In the genomic region with DNA sequence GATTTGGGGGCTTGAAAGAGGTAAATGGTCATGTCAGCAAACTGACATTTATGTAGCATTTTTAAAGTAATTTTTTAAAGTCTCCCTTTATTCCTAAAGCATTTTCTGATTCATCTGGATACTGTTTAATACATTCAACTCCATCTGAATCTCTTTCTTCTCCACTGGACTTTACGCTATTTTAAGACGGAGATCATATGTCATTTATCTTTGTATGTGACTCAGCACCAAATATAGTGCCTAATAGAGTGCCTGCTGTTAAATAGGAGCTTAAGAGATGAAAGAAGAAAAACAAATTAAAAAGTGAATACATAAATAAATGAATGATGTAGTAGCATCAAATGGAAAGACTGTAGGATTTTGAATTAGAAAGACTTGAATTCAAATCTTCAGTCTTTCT, we compare ENCODE assay signal across 33 cellular contexts.
"Had no signal": no experiment of that assay in that cellular context is flagged by ENCODE, and none has a peak within 500 bp of the region (broad histone marks: within the 10 kb centered on the region; RNA-seq: fewer than 3 reads in every experiment).

No MANE protein-coding gene starts in this region.

- H3K27ac ChIP-seq: adrenal gland, body of pancreas, brain microvascular endothelial cell, breast epithelium, VCaP had no signal

- ATAC-seq: activated CD8-positive, alpha-beta T cell treated with anti-CD3 and anti-CD28 coated beads for 36 hours; activated naive CD4-positive, alpha-beta T cell treated with anti-CD3 and anti-CD28 coated beads, Interleukin-2, amount 50 U/mL, for 72 hours; activated T-cell treated with anti-CD3 and anti-CD28 coated beads, Interleukin-2, amount 50 U/mL, for 4 hours; activated T-cell treated with anti-CD3 and anti-CD28 coated beads, Interleukin-2, amount 50 U/mL, for 72 hours; activated T-helper 17 cell treated with anti-CD3 and anti-CD28 coated beads, Interleukin-2, amount 50 U/mL, for 72 hours; body of pancreas had no signal

- H3K4me3 ChIP-seq: adrenal gland, body of pancreas, breast epithelium had no signal

- H3K9me3 ChIP-seq: adrenal gland, body of pancreas, breast epithelium had no signal

- DNase-seq: activated B cell treated with CpG ODN at 0.5 μM for 24 hours; activated CD4-positive, alpha-beta memory T cell treated with anti-CD3 and anti-CD28 coated beads for 36 hours; activated CD4-positive, alpha-beta T cell treated with anti-CD3 and anti-CD28 coated beads for 4 hours; activated CD4-positive, alpha-beta T cell treated with anti-CD3 and anti-CD28 coated beads, Interleukin-2, amount 10 ng/mL, durations not matched to agents 24 days and 14 days; activated CD4-positive, alpha-beta T cell treated with anti-CD3 and anti-CD28 coated beads, Interleukin-2, amount 50 U/mL, for 1 hour; activated CD4-positive, alpha-beta T cell treated with anti-CD3 and anti-CD28 coated beads, Interleukin-2, amount 50 U/mL, for 4 hours; activated CD4-positive, CD25-positive, alpha-beta regulatory T cell treated with anti-CD3 and anti-CD28 coated beads, Interleukin-2, amount 50 U/mL, for 72 hours; activated CD8-positive, alpha-beta memory T cell treated with anti-CD3 and anti-CD28 coated beads, Interleukin-2, amount 50 U/mL, for 4 hours; activated CD8-positive, alpha-beta T cell treated with anti-CD3 and anti-CD28 coated beads for 36 hours; activated effector memory CD4-positive, alpha-beta T cell treated with anti-CD3 and anti-CD28 coated beads, Interleukin-2, amount 50 U/mL, for 16 hours; activated gamma-delta T cell treated with Interleukin-2 at 50 U/mL for 16 hours; activated naive CD4-positive, alpha-beta T cell; activated naive CD4-positive, alpha-beta T cell treated with anti-CD3 and anti-CD28 coated beads for 36 hours; activated naive CD4-positive, alpha-beta T cell treated with anti-CD3 and anti-CD28 coated beads, Interleukin-2, amount 50 U/mL, for 16 hours; activated naive CD8-positive, alpha-beta T cell treated with anti-CD3 and anti-CD28 coated beads for 36 hours; activated T-cell treated with anti-CD3 and anti-CD28 coated beads for 4 hours; activated T-cell treated with anti-CD3 and anti-CD28 coated beads, Interleukin-2, amount 50 U/mL, for 1 hour; activated T-cell treated with anti-CD3 and anti-CD28 coated beads, Interleukin-2, amount 50 U/mL, for 4 hours; activated T-cell treated with anti-CD3 and anti-CD28 coated beads, Interleukin-2, amount 50 U/mL, for 72 hours; adrenal gland; amniotic stem cell; aorta; body of pancreas; brain microvascular endothelial cell; central memory CD4-positive, alpha-beta T cell; SW 1271; T-helper 1 cell; T-helper 2 cell; T-helper 9 cell had no signal

- H3K4me1 ChIP-seq: adrenal gland, body of pancreas, breast epithelium had no signal

- H3K36me3 ChIP-seq: adrenal gland, brain microvascular endothelial cell had no signal

- H3K27me3 ChIP-seq: adrenal gland, body of pancreas, brain microvascular endothelial cell, breast epithelium had no signal
